In genomic region chr12:131735863-131736806, GRCh38 we compare ENCODE assay signal across 23 cellular contexts. TPM values are rescaled to one million over a fixed set of nuclear protein-coding genes. Genes with fewer than 3 reads are reported as not detected.
A peak's percentile ranks its signal among the peaks of the same experiment; 100 is the strongest.
DNase-seq lines count a peak whose midpoint lies in the region; ATAC-seq, FAIRE-seq and TF ChIP-seq lines count a peak whose summit lies in the region.
"Had no signal": no experiment of that assay in that cellular context is flagged by ENCODE, and none has a peak within 500 bp of the region (broad histone marks: within the 10 kb centered on the region; RNA-seq: fewer than 3 reads in every experiment).

No MANE protein-coding gene starts in this region.

- H3K4me2 ChIP-seq in PC-3 (ENCODE audit: low read length): peak overlapping the region; percentile 88; the same call in 1 of the 2 replicates

- H3K4me1 Mint-ChIP-seq in central memory CD8-positive, alpha-beta T cell: peaks cover 10% of the 10 kb centered on the region
- peaks cover 0 to 5% (median 2%) of the 10 kb centered on the region in 3 donors for H3K4me1 Mint-ChIP-seq in naive B cell

- H3K9me3 Mint-ChIP-seq in central memory CD8-positive, alpha-beta T cell: no peaks in the 10 kb centered on the region
- no peaks in the 10 kb centered on the region for H3K9me3 Mint-ChIP-seq in naive B cell
- H3K9me3 Mint-ChIP-seq: activated T-cell treated with anti-CD3 and anti-CD28 coated beads, Interleukin-2, amount 50 U/mL, for 72 hours had no signal

- POLR2A ChIA-PET in PC-3 (lab: Charles Lee; ENCODE audit: unreplicated experiment): no interaction called here

- CTCF ChIA-PET in PC-3 (lab: Charles Lee): no interaction called here

- no peak overlapping the region for H3K4me3 Mint-ChIP-seq in central memory CD8-positive, alpha-beta T cell
- H3K4me3 Mint-ChIP-seq in naive B cell: no peak overlapping the region
- H3K4me3 Mint-ChIP-seq: activated T-cell treated with anti-CD3 and anti-CD28 coated beads, Interleukin-2, amount 50 U/mL, for 72 hours had no signal

- TF ChIP-seq CTCF in PC-3 (conservative IDR thresholded peaks at IDR 0.05; ENCODE audit: low read depth, low read length): no peak

- no peaks in the 10 kb centered on the region for H3K9me2 ChIP-seq in PC-3 (replicated peaks; ENCODE audit: low read length)

- peaks cover 52% of the 10 kb centered on the region for H3K36me3 ChIP-seq in PC-3 (ENCODE audit: low read depth, low read length)

- peaks cover 12% of the 10 kb centered on the region for H3K79me2 ChIP-seq in PC-3 (ENCODE audit: low read length)

- ATAC-seq in PC-3 (no peak), naive B cell (ENCODE audit: low read depth in 2 of 2) (no peak), GM19397 (IDR thresholded peaks at IDR 0.05; ENCODE audit: unreplicated experiment) (no peak)
- ATAC-seq in central memory CD8-positive, alpha-beta T cell (replicated peaks; ENCODE audit: extremely low read depth, poor library complexity, severe bottlenecking): no peak
- ATAC-seq: left cardiac atrium, mucosa of descending colon had no signal

- no peaks in the 10 kb centered on the region for H3K9me3 ChIP-seq in PC-3 (ENCODE audit: low read length)
- H3K9me3 ChIP-seq: ascending aorta, mucosa of descending colon, sigmoid colon, thyroid gland had no signal

- no peaks in the 10 kb centered on the region for H3K27me3 ChIP-seq in PC-3 (ENCODE audit: low read length)
- H3K27me3 ChIP-seq: ascending aorta, sigmoid colon, thyroid gland had no signal

- H2AFZ ChIP-seq in PC-3 (ENCODE audit: low read length): no peak overlapping the region

- intact Hi-C loops in PC-3 (cut with micrococcal nuclease): loop anchor here (5.0 kb wide), 3 partner anchors 46 to 129 kb away; partner anchors contain the start of gene MMP17

- TF ChIP-seq POLR2A in GM12891 (IDR thresholded peaks at IDR 0.05; ENCODE audit: low read depth, low read length): no peak

- peaks cover 9% of the 10 kb centered on the region for H3F3A ChIP-seq in PC-3 (ENCODE audit: low read length, unreplicated experiment)

- no peaks in the 10 kb centered on the region for H4K20me1 ChIP-seq in PC-3 (ENCODE audit: low read length)

- FAIRE-seq in GM12891 (lab: Jason Lieb, UNC): no peak
- no peak for FAIRE-seq in frontal cortex (lab: Jason Lieb, UNC)
- FAIRE-seq: GM18507 had no signal

- H3K27ac ChIP-seq in PC-3 (ENCODE audit: low read length): peak overlapping the region; percentile 70
- H3K27ac ChIP-seq: ascending aorta, thyroid gland had no signal

- peaks cover 56% of the 10 kb centered on the region for H3K36me3 Mint-ChIP-seq in central memory CD8-positive, alpha-beta T cell (ENCODE audit: insufficient read depth)
- H3K36me3 Mint-ChIP-seq in naive B cell: peaks cover 10 to 13% of the 10 kb centered on the region in 2 donors

- H3K4me1 ChIP-seq in PC-3 (ENCODE audit: insufficient read depth, low read length): peaks cover 29% of the 10 kb centered on the region
- H3K4me1 ChIP-seq: ascending aorta, sigmoid colon, thyroid gland had no signal

- H3K4me3 ChIP-seq in PC-3 (ENCODE audit: low read length): no peak overlapping the region
- H3K4me3 ChIP-seq: ascending aorta, mucosa of descending colon, sigmoid colon, thyroid gland had no signal

- peak overlapping the region; percentile 8; the same call in 1 of the 2 replicates for H3K9ac ChIP-seq in PC-3 (ENCODE audit: low read length)

- peak overlapping the region; percentile 65 for H3K27ac Mint-ChIP-seq in central memory CD8-positive, alpha-beta T cell (ENCODE audit: low read depth)
- H3K27ac Mint-ChIP-seq in naive B cell: peak overlapping the region in 4 of 6 donors; percentile 6 to 78 (median 26)
- H3K27ac Mint-ChIP-seq: activated T-cell treated with anti-CD3 and anti-CD28 coated beads, Interleukin-2, amount 50 U/mL, for 72 hours had no signal

- BruUV-seq in PC-3 (replicated peaks; lab: Mats Ljungman, UMichigan): no TSS peak

- H3K27me3 Mint-ChIP-seq in central memory CD8-positive, alpha-beta T cell: no peaks in the 10 kb centered on the region
- no peaks in the 10 kb centered on the region for H3K27me3 Mint-ChIP-seq in naive B cell

- DNase-seq in GM12891 (ENCODE audit: insufficient read length, low spot score) (no peak), PC-3 (no peak), naive B cell (no peak), NCI-H345 (lab: John Stamatoyannopoulos, UW) (no peak), frontal cortex (ENCODE audit: low spot score in 2 of 2) (no peak), NCI-H748 (lab: John Stamatoyannopoulos, UW; ENCODE audit: unreplicated experiment) (no peak)
- DNase-seq in central memory CD8-positive, alpha-beta T cell (ENCODE audit: low spot score in 2 of 2): no peak
- DNase-seq: activated CD4-positive, alpha-beta T cell treated with anti-CD3 and anti-CD28 coated beads, Interleukin-2, amount 50 U/mL, for 1 hour; activated T-cell treated with anti-CD3 and anti-CD28 coated beads, Interleukin-2, amount 50 U/mL, for 72 hours; IMR-90; left cardiac atrium; MV-4-11; NCI-H2029; NCI-H510A treated with DMSO at 0.1 percent for 48 hours; OCI-M1; sigmoid colon; stimulated activated CD4-positive, alpha-beta T cell treated with anti-CD3 and anti-CD28 coated beads, Interleukin-4, amount 100 ng/mL, for 24 hours; stimulated activated CD8-positive, alpha-beta memory T cell treated with anti-CD3 and anti-CD28 coated beads, Interleukin-4, amount 100 ng/mL, for 48 hours; thyroid gland had no signal

TF ChIP-seq in GM12891, 5 proteins besides CTCF, POLR2A, EP300 and RAD21:
- no peak for TF ChIP-seq POU2F2 (IDR thresholded peaks at IDR 0.05; ENCODE audit: low read depth, low read length)
- TF ChIP-seq POLR2AphosphoS5 (IDR thresholded peaks at IDR 0.05; ENCODE audit: low read depth, low read length): 0 out of 2 replicates have a peak, but pooled peaks have one; percentile 29

RNA-seq across cellular contexts. Expression of gene SFSWAP, which starts 25.2 kb away (rescaled TPM):
- 21.1 TPM for polyA plus RNA-seq in GM12891 (2012; ENCODE audit: low read depth, missing spikeins)
- total RNA-seq in PC-3 (2014; rRNA removed) (57.5 and 64.3 TPM in 2 replicates), frontal cortex (21.2 TPM)
- polyA plus RNA-seq in naive B cell (ENCODE audit: low read depth in 6 of 6): 10 to 100 TPM in 5 of 6 donors, 1 to 10 TPM in 1; 10.0 to 33.5 (median 19.0) TPM
